Comparison of ENCODE assay signal across 32 cellular contexts in the genomic region with DNA sequence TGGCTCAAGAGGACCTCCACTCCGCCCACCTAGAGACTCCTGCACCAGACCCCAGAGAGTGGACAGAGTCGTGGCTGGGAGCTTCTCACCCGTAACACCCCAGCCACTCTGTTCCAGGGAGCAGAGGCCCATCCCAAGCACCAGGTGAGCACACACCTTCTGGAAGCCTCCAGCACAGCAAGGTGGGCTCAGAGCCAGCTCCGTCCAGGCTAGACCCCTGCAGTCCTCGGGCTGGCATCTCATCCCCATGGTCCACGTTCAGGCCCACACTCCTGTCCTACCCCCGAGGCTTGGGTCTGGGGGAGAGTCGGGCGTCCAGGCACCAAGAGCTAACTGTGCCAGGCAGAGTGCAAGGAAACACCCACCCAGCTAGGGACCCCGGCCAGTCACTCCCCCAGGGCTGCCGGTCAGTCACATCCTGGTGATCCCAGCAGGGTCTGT. TPM values are rescaled to one million over a fixed set of nuclear protein-coding genes. Genes with fewer than 3 reads are reported as not detected.
A peak's percentile ranks its signal among the peaks of the same experiment; 100 is the strongest.
DNase-seq lines count a peak whose midpoint lies in the region; ATAC-seq and TF ChIP-seq lines count a peak whose summit lies in the region.
"Had no signal": no experiment of that assay in that cellular context is flagged by ENCODE, and none has a peak within 500 bp of the region (broad histone marks: within the 10 kb centered on the region; RNA-seq: fewer than 3 reads in every experiment).

No MANE protein-coding gene starts in this region.

- H3K36me3 ChIP-seq in Caco-2 (ENCODE audit: control insufficient read depth, insufficient read depth, low read length) (no peaks in the 10 kb centered on the region; the same call in 1 of the 2 replicates), body of pancreas (replicated peaks in 1 of 2; ENCODE audit: insufficient read depth in 1 of 2, low read depth in 2 of 2) (peaks cover 0 to 9% of the 10 kb centered on the region in 2 donors)
- H3K36me3 ChIP-seq: BLaER1, cardiac muscle cell had no signal

- no peak for ATAC-seq in body of pancreas
- no peak for ATAC-seq in left colon
- no peak for ATAC-seq in sciatic nerve
- no peak for ATAC-seq in activated CD8-positive, alpha-beta T cell treated with anti-CD3 and anti-CD28 coated beads, Interleukin-2, amount 10 ng/mL, durations not matched to agents 7 days and 5 days
- ATAC-seq: foreskin keratinocyte, heart right ventricle had no signal

- no peaks in the 10 kb centered on the region for H3K27me3 Mint-ChIP-seq in Caco-2 (ENCODE audit: insufficient read depth, unreplicated experiment)
- H3K27me3 Mint-ChIP-seq in activated CD8-positive, alpha-beta T cell treated with anti-CD3 and anti-CD28 coated beads, Interleukin-2, amount 10 ng/mL, durations not matched to agents 7 days and 5 days (ENCODE audit: low read depth) = no peaks in the 10 kb centered on the region

- BruUV-seq in Caco-2 (replicated peaks; lab: Mats Ljungman, UMichigan) = no TSS peak

- H3K4me3 Mint-ChIP-seq in Caco-2 (ENCODE audit: unreplicated experiment) = no peak overlapping the region
- H3K4me3 Mint-ChIP-seq in activated CD8-positive, alpha-beta T cell treated with anti-CD3 and anti-CD28 coated beads, Interleukin-2, amount 10 ng/mL, durations not matched to agents 7 days and 5 days = no peak overlapping the region
- H3K4me3 Mint-ChIP-seq: activated naive CD4-positive, alpha-beta T cell treated with anti-CD3 and anti-CD28 coated beads, Interleukin-2, amount 10 ng/mL, durations not matched to agents 7 days and 5 days; dendritic cell treated with granulocyte-macrophage colony-stimulating factor and Interleukin-4, amounts not matched to agents 40 ng/mL and 50 ng/mL, for 4 days; endodermal cell had no signal

- peak in 1 of 2 experiments; percentile 33 for DNase-seq in Caco-2
- DNase-seq in body of pancreas = peak; percentile 3 to 25 (median 20)
- DNase-seq in left colon = peak; percentile 10 to 29
- peak; percentile 48 for DNase-seq in sciatic nerve (ENCODE audit: low spot score)
- DNase-seq in activated CD8-positive, alpha-beta T cell treated with anti-CD3 and anti-CD28 coated beads, Interleukin-2, amount 10 ng/mL, durations not matched to agents 7 days and 5 days = no peak
- DNase-seq in stimulated activated CD4-positive, alpha-beta T cell treated with anti-CD3 and anti-CD28 coated beads, Interleukin-15, amount 100 ng/mL, for 24 hours = no peak
- no peak for DNase-seq in SIG-M5 treated with dmso at 0.1 percent for 504 hours (lab: John Stamatoyannopoulos, UW; ENCODE audit: unreplicated experiment)
- DNase-seq in GM19238 (ENCODE audit: insufficient read length, low spot score) = no peak
- DNase-seq: ACHN; activated CD4-positive, alpha-beta T cell treated with anti-CD3 and anti-CD28 coated beads, Interleukin-2, amount 50 U/mL, for 4 hours; activated naive CD4-positive, alpha-beta T cell treated with anti-CD3 and anti-CD28 coated beads, Interleukin-2, amount 10 ng/mL, durations not matched to agents 7 days and 5 days; amygdala; COR-L47; DMS79; endodermal cell; foreskin keratinocyte; GF-D8; KG1; MM.1S; NCI-H1417; NCI-H2081; NCI-H345; stimulated activated CD4-positive, alpha-beta T cell treated with anti-CD3 and anti-CD28 coated beads, Interleukin-1b, Interleukin-23, amount 100 ng/mL, for 48 hours had no signal

- no peaks in the 10 kb centered on the region for H3K9me3 Mint-ChIP-seq in Caco-2 (ENCODE audit: unreplicated experiment)
- H3K9me3 Mint-ChIP-seq in activated CD8-positive, alpha-beta T cell treated with anti-CD3 and anti-CD28 coated beads, Interleukin-2, amount 10 ng/mL, durations not matched to agents 7 days and 5 days (ENCODE audit: insufficient read depth) = no peaks in the 10 kb centered on the region
- H3K9me3 Mint-ChIP-seq: activated naive CD4-positive, alpha-beta T cell treated with anti-CD3 and anti-CD28 coated beads, Interleukin-2, amount 10 ng/mL, durations not matched to agents 7 days and 5 days; dendritic cell treated with granulocyte-macrophage colony-stimulating factor and Interleukin-4, amounts not matched to agents 40 ng/mL and 50 ng/mL, for 4 days; endodermal cell had no signal

- TF ChIP-seq POLR2A in body of pancreas (IDR thresholded peaks at IDR 0.05) = no peak

- WGBS in body of pancreas, 2 donors = 94 to 97% methylated on average over 5 to 11 of the region's 11 CpGs

- peaks cover 80% of the 10 kb centered on the region for H3K36me3 Mint-ChIP-seq in Caco-2 (ENCODE audit: insufficient read depth, unreplicated experiment)
- no peaks in the 10 kb centered on the region for H3K36me3 Mint-ChIP-seq in activated CD8-positive, alpha-beta T cell treated with anti-CD3 and anti-CD28 coated beads, Interleukin-2, amount 10 ng/mL, durations not matched to agents 7 days and 5 days (ENCODE audit: low read depth)
- H3K36me3 Mint-ChIP-seq: activated naive CD4-positive, alpha-beta T cell treated with anti-CD3 and anti-CD28 coated beads, Interleukin-2, amount 10 ng/mL, durations not matched to agents 7 days and 5 days had no signal

- H3K27me3 ChIP-seq in Caco-2 (replicated peaks; ENCODE audit: control insufficient read depth, insufficient read depth, low read length) (no peaks in the 10 kb centered on the region), body of pancreas (no peaks in the 10 kb centered on the region)
- H3K27me3 ChIP-seq: BLaER1, cardiac muscle cell, esophagus muscularis mucosa, foreskin keratinocyte, heart right ventricle, upper lobe of left lung had no signal

- H3K9me3 ChIP-seq in Caco-2 (no peaks in the 10 kb centered on the region), body of pancreas (no peaks in the 10 kb centered on the region)
- H3K9me3 ChIP-seq: BLaER1, esophagus muscularis mucosa, heart right ventricle, prostate gland, upper lobe of left lung had no signal

- H3K4me3 ChIP-seq in Caco-2 (ENCODE audit: low read depth, low read length) = no peak overlapping the region
- H3K4me3 ChIP-seq in body of pancreas = no peak overlapping the region
- H3K4me3 ChIP-seq: BLaER1, cardiac muscle cell, esophagus muscularis mucosa, heart right ventricle, prostate gland, SK-N-MC, skin epidermis, upper lobe of left lung had no signal

- H3K27ac ChIP-seq in body of pancreas = peak overlapping the region in 3 of 4 donors; percentile 92 to 99 (median 94)
- H3K27ac ChIP-seq: BLaER1, cardiac muscle cell, foreskin keratinocyte, heart right ventricle, prostate gland, SK-N-MC had no signal

- CTCF ChIA-PET in Caco-2 (lab: Charles Lee) = interaction anchor here (0.6 kb wide), 1 partner anchor 9 kb away, joined by 4 read pairs; no protein-coding TSS in a partner anchor
- CTCF ChIA-PET in activated CD8-positive, alpha-beta T cell treated with anti-CD3 and anti-CD28 coated beads, Interleukin-2, amount 10 ng/mL, durations not matched to agents 7 days and 5 days (lab: Charles Lee) = no interaction called here

- H3K4me1 Mint-ChIP-seq in Caco-2 (ENCODE audit: low read depth, unreplicated experiment) = peaks cover 27% of the 10 kb centered on the region
- H3K4me1 Mint-ChIP-seq in activated CD8-positive, alpha-beta T cell treated with anti-CD3 and anti-CD28 coated beads, Interleukin-2, amount 10 ng/mL, durations not matched to agents 7 days and 5 days (ENCODE audit: low read depth) = no peaks in the 10 kb centered on the region
- H3K4me1 Mint-ChIP-seq: activated naive CD4-positive, alpha-beta T cell treated with anti-CD3 and anti-CD28 coated beads, Interleukin-2, amount 10 ng/mL, durations not matched to agents 7 days and 5 days had no signal

- POLR2A ChIA-PET in Caco-2 (lab: Charles Lee) = no interaction called here
- POLR2A ChIA-PET in activated CD8-positive, alpha-beta T cell treated with anti-CD3 and anti-CD28 coated beads, Interleukin-2, amount 10 ng/mL, durations not matched to agents 7 days and 5 days (lab: Charles Lee) = no interaction called here

- peak overlapping the region; percentile 100 for H3K27ac Mint-ChIP-seq in Caco-2 (ENCODE audit: unreplicated experiment)
- no peak overlapping the region for H3K27ac Mint-ChIP-seq in activated CD8-positive, alpha-beta T cell treated with anti-CD3 and anti-CD28 coated beads, Interleukin-2, amount 10 ng/mL, durations not matched to agents 7 days and 5 days
- H3K27ac Mint-ChIP-seq: activated naive CD4-positive, alpha-beta T cell treated with anti-CD3 and anti-CD28 coated beads, Interleukin-2, amount 10 ng/mL, durations not matched to agents 7 days and 5 days; dendritic cell treated with granulocyte-macrophage colony-stimulating factor and Interleukin-4, amounts not matched to agents 40 ng/mL and 50 ng/mL, for 4 days had no signal

- H3K4me1 ChIP-seq in Caco-2 (peaks cover 40% of the 10 kb centered on the region), body of pancreas (peaks cover 56% of the 10 kb centered on the region)
- H3K4me1 ChIP-seq: prostate gland had no signal

- intact Hi-C loops in Caco-2 (cut with micrococcal nuclease; ENCODE audit: unreplicated experiment) = no loop called here
- intact Hi-C loops in body of pancreas (cut with DNase I) = no loop called here
- intact Hi-C loops in left colon (cut with DNase I, micrococcal nuclease) = no loop called here
- intact Hi-C loops in sciatic nerve (cut with DNase I) = loop anchor here (10.0 kb wide), 1 partner anchor 1848 kb away; a partner anchor contains a TSS

- TF ChIP-seq CTCF in Caco-2 (IDR thresholded peaks at IDR 0.05; ENCODE audit: insufficient read depth in 1 of 2, low read depth in 1 of 2, low read length in 1 of 2, severe bottlenecking in 1 of 2, unreplicated experiment in 1 of 2) = no peak
- no peak for TF ChIP-seq CTCF in body of pancreas (IDR thresholded peaks at IDR 0.05)

RNA-seq across cellular contexts. Expression of a gene that starts 13.2 kb away (rescaled TPM):
- 76.8 and 78.5 TPM in 2 replicates for total RNA-seq in Caco-2 (2022)
- 10 to 100 TPM; 58.6 to 59.3 TPM for total RNA-seq in body of pancreas
- 10 to 100 TPM; 58.7 to 80.2 TPM for total RNA-seq in left colon
- 36.5 TPM for total RNA-seq in sciatic nerve
- under 1 TPM; 0.50 to 0.79 TPM for total RNA-seq in activated CD8-positive, alpha-beta T cell treated with anti-CD3 and anti-CD28 coated beads, Interleukin-2, amount 10 ng/mL, durations not matched to agents 7 days and 5 days

Comparison
In these comparisons a context has a peak if more than half of its experiments do, and no peak if none do; other contexts are left out.
1. DNase-seq: peak in body of pancreas (4 of 4), left colon (2 of 2) and sciatic nerve (single experiment); none in activated CD8-positive, alpha-beta T cell treated with anti-CD3 and anti-CD28 coated beads, Interleukin-2, amount 10 ng/mL, durations not matched to agents 7 days and 5 days (single experiment), stimulated activated CD4-positive, alpha-beta T cell treated with anti-CD3 and anti-CD28 coated beads, Interleukin-15, amount 100 ng/mL, for 24 hours (single experiment), SIG-M5 treated with dmso at 0.1 percent for 504 hours (single experiment) and GM19238 (single experiment).
2. RNA of a gene that starts 13.2 kb away (total RNA-seq): 58.7 to 80.2 TPM in left colon, 76.8 to 78.5 TPM in Caco-2, 58.6 to 59.3 TPM in body of pancreas and 36.5 TPM in sciatic nerve (single experiment); 0.50 to 0.79 TPM in activated CD8-positive, alpha-beta T cell treated with anti-CD3 and anti-CD28 coated beads, Interleukin-2, amount 10 ng/mL, durations not matched to agents 7 days and 5 days; every median in the first group is over 10 times any median in the second.